Comparison of ENCODE assay signal across 25 cellular contexts in the genomic region with DNA sequence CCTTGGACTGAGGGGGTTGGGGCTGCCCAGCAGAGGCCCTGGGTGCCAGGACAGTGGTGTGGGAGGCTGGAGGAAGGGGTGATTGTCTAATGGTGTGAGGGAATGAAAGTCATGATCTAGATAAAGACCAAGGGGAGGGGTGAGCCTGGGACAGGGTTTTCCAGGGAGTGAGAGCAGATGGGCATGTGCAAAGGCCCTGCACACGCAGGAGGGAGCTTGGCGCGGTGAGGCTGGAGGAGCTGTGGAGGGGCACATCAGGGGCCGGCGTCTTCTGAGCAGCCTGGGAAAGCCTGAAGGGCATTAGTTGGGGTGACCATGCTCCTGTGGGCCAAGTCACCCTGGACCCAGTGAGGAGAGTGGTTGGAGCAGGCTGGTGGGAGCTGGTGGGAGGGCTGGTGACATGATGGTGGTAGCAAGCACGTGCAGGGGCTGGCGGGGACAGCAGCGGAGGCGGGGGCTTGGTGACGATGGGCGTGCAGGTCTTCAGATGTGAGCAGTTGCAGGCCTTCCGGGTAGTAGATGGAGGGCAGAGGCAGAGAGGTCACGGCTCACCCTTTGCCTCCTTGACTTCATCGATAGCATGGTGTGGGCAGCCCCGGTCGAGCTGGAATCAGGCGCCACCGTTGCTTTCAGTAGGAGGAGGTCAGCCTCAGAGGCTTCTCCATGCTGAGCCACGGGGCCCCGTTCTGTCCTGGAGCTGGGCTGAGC. TPM values are rescaled to one million over a fixed set of nuclear protein-coding genes. Genes with fewer than 3 reads are reported as not detected.
"Had no signal": no experiment of that assay in that cellular context is flagged by ENCODE, and none has a peak within 500 bp of the region (broad histone marks: within the 10 kb centered on the region; RNA-seq: fewer than 3 reads in every experiment).

No MANE protein-coding gene starts in this region.

- H3K9me3 ChIP-seq: Peyer's patch had no signal

- H3K4me1 ChIP-seq: Peyer's patch had no signal

- H3K36me3 Mint-ChIP-seq: activated naive CD4-positive, alpha-beta T cell treated with anti-CD3 and anti-CD28 coated beads, Interleukin-2, amount 50 U/mL, for 72 hours had no signal

- H3K4me1 Mint-ChIP-seq: activated B cell treated with CpG ODN at 0.5 μM for 24 hours; activated CD4-positive, alpha-beta T cell treated with anti-CD3 and anti-CD28 coated beads, Interleukin-2, amount 10 ng/mL, durations not matched to agents 24 days and 14 days; activated naive CD8-positive, alpha-beta T cell treated with anti-CD3 and anti-CD28 coated beads, Interleukin-2, amount 50 U/mL, for 24 hours; T-helper 17 cell had no signal

- H3K4me3 ChIP-seq: cardiac muscle cell, Peyer's patch had no signal

- ATAC-seq: activated naive CD4-positive, alpha-beta T cell treated with anti-CD3 and anti-CD28 coated beads, Interleukin-2, amount 50 U/mL, for 72 hours; activated naive CD8-positive, alpha-beta T cell treated with anti-CD3 and anti-CD28 coated beads, Interleukin-2, amount 50 U/mL, for 24 hours; activated T-cell treated with anti-CD3 and anti-CD28 coated beads, Interleukin-2, amount 50 U/mL, for 4 hours; T-helper 17 cell had no signal

- H3K27ac Mint-ChIP-seq: activated B cell treated with CpG ODN at 0.5 μM for 24 hours; activated CD4-positive, alpha-beta memory T cell treated with anti-CD3 and anti-CD28 coated beads for 36 hours; activated CD4-positive, alpha-beta T cell treated with anti-CD3 and anti-CD28 coated beads, Interleukin-2, amount 10 ng/mL, durations not matched to agents 24 days and 14 days; activated naive CD8-positive, alpha-beta T cell treated with anti-CD3 and anti-CD28 coated beads, Interleukin-2, amount 50 U/mL, for 24 hours; T-helper 17 cell had no signal

- H3K9me3 Mint-ChIP-seq: activated B cell treated with CpG ODN at 0.5 μM for 24 hours; activated CD4-positive, alpha-beta memory T cell treated with anti-CD3 and anti-CD28 coated beads for 36 hours; activated CD4-positive, alpha-beta T cell treated with anti-CD3 and anti-CD28 coated beads, Interleukin-2, amount 10 ng/mL, durations not matched to agents 24 days and 14 days; activated naive CD4-positive, alpha-beta T cell treated with anti-CD3 and anti-CD28 coated beads, Interleukin-2, amount 50 U/mL, for 72 hours; activated naive CD8-positive, alpha-beta T cell treated with anti-CD3 and anti-CD28 coated beads, Interleukin-2, amount 50 U/mL, for 24 hours; activated T-cell treated with anti-CD3 and anti-CD28 coated beads, Interleukin-2, amount 50 U/mL, for 4 hours had no signal

- H3K27me3 ChIP-seq: brain microvascular endothelial cell, cardiac muscle cell, Peyer's patch had no signal

- H3K4me3 Mint-ChIP-seq: activated B cell treated with CpG ODN at 0.5 μM for 24 hours; activated CD4-positive, alpha-beta memory T cell treated with anti-CD3 and anti-CD28 coated beads for 36 hours; activated CD4-positive, alpha-beta T cell treated with anti-CD3 and anti-CD28 coated beads, Interleukin-2, amount 10 ng/mL, durations not matched to agents 24 days and 14 days; activated naive CD8-positive, alpha-beta T cell treated with anti-CD3 and anti-CD28 coated beads, Interleukin-2, amount 50 U/mL, for 24 hours; activated T-cell treated with anti-CD3 and anti-CD28 coated beads, Interleukin-2, amount 50 U/mL, for 4 hours; T-helper 17 cell had no signal

- H3K27me3 Mint-ChIP-seq: activated B cell treated with CpG ODN at 0.5 μM for 24 hours; activated CD4-positive, alpha-beta memory T cell treated with anti-CD3 and anti-CD28 coated beads for 36 hours; activated CD4-positive, alpha-beta T cell treated with anti-CD3 and anti-CD28 coated beads, Interleukin-2, amount 10 ng/mL, durations not matched to agents 24 days and 14 days; activated naive CD8-positive, alpha-beta T cell treated with anti-CD3 and anti-CD28 coated beads, Interleukin-2, amount 50 U/mL, for 24 hours; T-helper 17 cell had no signal

- H3K27ac ChIP-seq: brain microvascular endothelial cell, cardiac muscle cell, Peyer's patch had no signal

- DNase-seq: activated B cell treated with CpG ODN at 0.5 μM for 24 hours; activated CD4-positive, alpha-beta memory T cell treated with anti-CD3 and anti-CD28 coated beads for 36 hours; activated CD4-positive, alpha-beta T cell treated with anti-CD3 and anti-CD28 coated beads for 1 hour; activated CD4-positive, alpha-beta T cell treated with anti-CD3 and anti-CD28 coated beads, Interleukin-2, amount 10 ng/mL, durations not matched to agents 24 days and 14 days; activated CD8-positive, alpha-beta memory T cell treated with anti-CD3 and anti-CD28 coated beads for 24 hours; activated effector memory CD4-positive, alpha-beta T cell treated with anti-CD3 and anti-CD28 coated beads, Interleukin-2, amount 50 U/mL, for 16 hours; activated naive CD4-positive, alpha-beta T cell treated with Interleukin-2 at 50 U/mL for 16 hours; activated naive CD8-positive, alpha-beta T cell treated with anti-CD3 and anti-CD28 coated beads, Interleukin-2, amount 50 U/mL, for 24 hours; activated T-cell treated with anti-CD3 and anti-CD28 coated beads, Interleukin-2, amount 50 U/mL, for 4 hours; amniotic stem cell; brain microvascular endothelial cell; Karpas-422; MM.1S; NCI-H1105 treated with DMSO at 0.1 percent for 48 hours; NCI-H1436 treated with DMSO at 0.1 percent for 48 hours; NCI-H187; NCI-H2081; NCI-H510A treated with DMSO at 0.1 percent for 48 hours; NCI-H69; Peyer's patch; SIG-M5; T-helper 17 cell; T-helper 9 cell had no signal

RNA-seq across cellular contexts. Expression of a gene that starts 20.2 kb away (rescaled TPM):
- total RNA-seq: activated CD4-positive, alpha-beta memory T cell treated with anti-CD3 and anti-CD28 coated beads for 36 hours; activated CD4-positive, alpha-beta T cell treated with anti-CD3 and anti-CD28 coated beads, Interleukin-2, amount 10 ng/mL, durations not matched to agents 24 days and 14 days; activated naive CD4-positive, alpha-beta T cell treated with anti-CD3 and anti-CD28 coated beads, Interleukin-2, amount 50 U/mL, for 72 hours had no signal
